ENCODE assay signal across 30 cellular contexts in genomic region chr6:4327841-4328240, GRCh38.
A peak's percentile ranks its signal among the peaks of the same experiment; 100 is the strongest.
DNase-seq lines count a peak whose midpoint lies in the region; ATAC-seq and TF ChIP-seq lines count a peak whose summit lies in the region.
"Had no signal": no experiment of that assay in that cellular context is flagged by ENCODE, and none has a peak within 500 bp of the region (broad histone marks: within the 10 kb centered on the region; RNA-seq: fewer than 3 reads in every experiment).

No MANE protein-coding gene starts in this region.

- intact Hi-C loops in left lung (cut with DNase I): no loop called here

- no peaks in the 10 kb centered on the region for H3K4me1 ChIP-seq in left lung
- H3K4me1 ChIP-seq: HAP-1 had no signal

- no peaks in the 10 kb centered on the region for H3K36me3 ChIP-seq in left lung
- H3K36me3 ChIP-seq: BLaER1 treated with 17β-estradiol and CSF1 and Interleukin-3, amounts not matched to agents 10 nM and 100 nM; HAP-1; MG63; SJCRH30 had no signal

- ATAC-seq in left lung (no peak), HG03175 (IDR thresholded peaks at IDR 0.05; ENCODE audit: unreplicated experiment) (no peak)
- ATAC-seq: PC-3, Right ventricle myocardium inferior, SK-N-SH treated with all-trans-retinoic acid at 6 μM for 48 hours had no signal

- peak; percentile 55 for DNase-seq in AG10803 (ENCODE audit: low read depth)
- DNase-seq in NCI-H69 (lab: John Stamatoyannopoulos, UW): peak; percentile 11
- peak; percentile 54 for DNase-seq in fibroblast of mammary gland (ENCODE audit: low read depth)
- peak; percentile 37 for DNase-seq in skeletal muscle cell (ENCODE audit: low read depth)
- no peak for DNase-seq in NCI-H2081 (lab: John Stamatoyannopoulos, UW)
- no peak for DNase-seq in Ammon's horn (ENCODE audit: low spot score)
- no peak for DNase-seq in left lung
- DNase-seq: 8988T; ACHN; CD4-positive, alpha-beta T cell; COR-L47; DMS53; GOT3; HFFc6; KBM-7; MG63; NCI-H1105; NCI-H1436 treated with DMSO at 0.1 percent for 48 hours; NCI-H1930; NCI-H446; NCI-H524 treated with DMSO at 0.1 percent for 48 hours; NCI-H82; NK-92 treated with Interleukin-12 subunit alpha and Interleukin-12 subunit beta, amount 100 ng/mL, for 24 hours; PC-3 had no signal

- TF ChIP-seq CTCF in AG10803 (conservative IDR thresholded peaks at IDR 0.05; ENCODE audit: low read length) (no peak), fibroblast of mammary gland (conservative IDR thresholded peaks at IDR 0.05; ENCODE audit: control insufficient read depth, insufficient read depth, low read depth, low read length) (no peak), left lung (IDR thresholded peaks at IDR 0.05) (no peak)

- no peaks in the 10 kb centered on the region for H3K9me3 ChIP-seq in left lung
- H3K9me3 ChIP-seq: HAP-1, MG63, SJCRH30 had no signal

- no peak overlapping the region for H3K27ac ChIP-seq in left lung
- H3K27ac ChIP-seq: BLaER1 treated with 17β-estradiol and CSF1 and Interleukin-3, amounts not matched to agents 10 nM and 100 nM; SJCRH30 had no signal

- H3K4me3 ChIP-seq in AG10803 (ENCODE audit: low read length) (no peak overlapping the region), fibroblast of mammary gland (ENCODE audit: control insufficient read depth, low read depth, low read length) (no peak overlapping the region), skeletal muscle cell (ENCODE audit: low read depth, low read length) (no peak overlapping the region), left lung (no peak overlapping the region)
- H3K4me3 ChIP-seq: BLaER1 treated with 17β-estradiol and CSF1 and Interleukin-3, amounts not matched to agents 10 nM and 100 nM; HAP-1; MG63; SJCRH30 had no signal

- H3K27me3 ChIP-seq in left lung: no peaks in the 10 kb centered on the region
- H3K27me3 ChIP-seq: BLaER1 treated with 17β-estradiol and CSF1 and Interleukin-3, amounts not matched to agents 10 nM and 100 nM; MG63; SJCRH30 had no signal

Comparison
In these comparisons a context has a peak if more than half of its experiments do, and no peak if none do; other contexts are left out.
1. DNase-seq: peak in AG10803 (single experiment), NCI-H69 (single experiment), fibroblast of mammary gland (single experiment) and skeletal muscle cell (single experiment); none in NCI-H2081 (0 of 2), Ammon's horn (single experiment) and left lung (0 of 2).